In the genomic region with DNA sequence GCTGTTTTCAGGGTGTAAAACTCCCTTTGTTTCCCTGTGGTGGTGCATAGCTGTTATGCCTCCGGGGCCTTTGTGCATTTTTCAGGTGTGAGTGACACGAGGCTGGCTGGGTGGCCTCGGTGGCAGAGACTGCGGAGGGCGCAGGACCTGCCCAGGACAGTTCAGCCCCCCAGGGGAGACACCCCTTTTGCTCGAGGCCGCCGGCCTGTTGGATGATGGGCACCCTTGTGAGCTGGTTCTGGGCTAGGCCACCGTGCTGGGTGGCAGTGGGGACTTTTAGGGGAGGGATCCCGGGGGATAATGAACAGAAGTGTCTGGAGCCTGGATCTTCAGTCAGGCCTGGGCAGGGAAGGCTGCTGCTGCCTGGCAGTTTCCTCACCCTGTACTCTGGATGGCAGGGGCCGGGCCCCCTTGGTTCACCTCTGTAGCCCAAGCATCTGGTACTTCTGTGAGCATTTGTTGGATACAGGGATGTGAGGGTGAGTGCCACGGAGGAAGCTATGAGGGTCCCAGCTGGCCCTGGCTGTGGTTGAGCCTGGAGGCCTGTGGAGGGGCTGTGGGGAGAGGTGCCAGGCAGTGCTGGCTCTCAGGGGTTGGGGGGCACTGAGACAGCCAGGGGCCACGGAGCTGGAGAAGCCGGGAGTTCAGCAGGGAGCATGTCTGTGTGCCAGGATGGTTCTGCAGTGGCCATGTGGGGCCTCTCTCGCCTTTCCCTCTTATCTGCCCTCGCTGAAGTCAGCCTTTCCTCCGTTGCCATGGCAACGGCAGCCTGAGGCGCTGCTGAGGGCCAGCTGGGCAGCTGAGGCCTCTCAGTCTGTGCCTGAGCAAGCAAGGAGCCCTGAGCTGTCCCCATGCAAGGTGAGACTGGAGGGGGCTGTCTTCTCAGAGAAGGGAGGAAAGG, we compare ENCODE assay signal across 8 cellular contexts. TPM values are rescaled to one million over a fixed set of nuclear protein-coding genes. Genes with fewer than 3 reads are reported as not detected.
DNase-seq lines count a peak whose midpoint lies in the region; ATAC-seq, FAIRE-seq and TF ChIP-seq lines count a peak whose summit lies in the region.

No MANE protein-coding gene starts in this region.

- ATAC-seq in PC-3, result no peak

- POLR2A ChIA-PET in PC-3 (lab: Charles Lee; ENCODE audit: unreplicated experiment), result no interaction called here

- CTCF ChIA-PET in PC-3 (lab: Charles Lee), result no interaction called here

- H3K27me3 ChIP-seq in PC-3 (ENCODE audit: low read length), result no peaks in the 10 kb centered on the region
- peaks cover 0 to under 1% of the 10 kb centered on the region in 2 donors for H3K27me3 ChIP-seq in small intestine (ENCODE audit: control insufficient read depth in 2 of 2, insufficient read depth in 2 of 2, low read length in 2 of 2)
- H3K27me3 ChIP-seq in Karpas-422 (ENCODE audit: low read length), result no peaks in the 10 kb centered on the region

- H3F3A ChIP-seq in PC-3 (ENCODE audit: low read length, unreplicated experiment), result no peaks in the 10 kb centered on the region

- H3K36me3 ChIP-seq in PC-3 (ENCODE audit: low read depth, low read length) (no peaks in the 10 kb centered on the region), small intestine (ENCODE audit: control insufficient read depth in 2 of 2, insufficient read depth in 2 of 2, low read length in 2 of 2) (no peaks in the 10 kb centered on the region), Karpas-422 (ENCODE audit: insufficient read depth, low read length) (no peaks in the 10 kb centered on the region)

- H2AFZ ChIP-seq in PC-3 (ENCODE audit: low read length), result no peak overlapping the region
- no peak overlapping the region for H2AFZ ChIP-seq in Karpas-422 (ENCODE audit: low read length)

- no peak overlapping the region for H3K9ac ChIP-seq in PC-3 (ENCODE audit: low read length)
- H3K9ac ChIP-seq in Karpas-422 (ENCODE audit: low read length), result no peak overlapping the region

- BruUV-seq in PC-3 (replicated peaks; lab: Mats Ljungman, UMichigan), result no TSS peak

- intact Hi-C loops in PC-3 (cut with micrococcal nuclease), result loop anchor here (2.0 to 5.0 kb wide), 2 partner anchors 39 to 156 kb away; no protein-coding TSS in a partner anchor

- H4K20me1 ChIP-seq in PC-3 (ENCODE audit: low read length) (no peaks in the 10 kb centered on the region), Karpas-422 (ENCODE audit: insufficient read depth, low read depth, low read length) (no peaks in the 10 kb centered on the region)

- H3K9me2 ChIP-seq in PC-3 (replicated peaks; ENCODE audit: low read length) (no peaks in the 10 kb centered on the region), Karpas-422 (replicated peaks; ENCODE audit: insufficient read depth, low read length) (no peaks in the 10 kb centered on the region)

- FAIRE-seq in small intestine (lab: Jason Lieb, UNC), result no peak

- TF ChIP-seq CTCF in PC-3 (conservative IDR thresholded peaks at IDR 0.05; ENCODE audit: low read depth, low read length), result no peak

- H3K27ac ChIP-seq in PC-3 (ENCODE audit: low read length), result no peak overlapping the region
- no peak overlapping the region for H3K27ac ChIP-seq in small intestine (ENCODE audit: low read depth in 1 of 2, low read length in 1 of 2)
- H3K27ac ChIP-seq in Karpas-422 (ENCODE audit: low read length), result no peak overlapping the region

- DNase-seq in GM04504 (ENCODE audit: low read depth) (peak; percentile 20), PC-3 (no peak), fibroblast of peridontal ligament (ENCODE audit: extremely low read depth) (peak; percentile 18), pons (ENCODE audit: low spot score) (peak; percentile 81), SIG-M5 treated with dmso at 0.1 percent for 504 hours (lab: John Stamatoyannopoulos, UW; ENCODE audit: unreplicated experiment) (no peak), NCI-H1694 (lab: John Stamatoyannopoulos, UW) (no peak), small intestine (no peak), Karpas-422 (no peak)

- H3K4me2 ChIP-seq in PC-3 (ENCODE audit: low read length) (0 out of 2 replicates have a peak overlapping the region, but pooled peaks have one; percentile 60), Karpas-422 (ENCODE audit: low read depth, low read length, poor library complexity, severe bottlenecking) (no peak overlapping the region)

- H3K4me1 ChIP-seq in PC-3 (ENCODE audit: insufficient read depth, low read length) (peaks cover 8% of the 10 kb centered on the region), small intestine (ENCODE audit: control insufficient read depth in 2 of 2, insufficient read depth in 1 of 2, low read depth in 1 of 2, low read length in 1 of 2) (no peaks in the 10 kb centered on the region), Karpas-422 (ENCODE audit: low read length) (no peaks in the 10 kb centered on the region)

- H3K4me3 ChIP-seq in PC-3 (ENCODE audit: low read length) (no peak overlapping the region), small intestine (ENCODE audit: low read depth in 1 of 2, low read length in 2 of 2) (no peak overlapping the region), Karpas-422 (ENCODE audit: low read length) (no peak overlapping the region)

- 61 to 68% (median 63%) methylated on average over 19 of the region's 19 CpGs for WGBS in small intestine, 3 donors

- H3K79me2 ChIP-seq in PC-3 (ENCODE audit: low read length), result no peaks in the 10 kb centered on the region
- H3K79me2 ChIP-seq in Karpas-422 (ENCODE audit: low read length), result no peaks in the 10 kb centered on the region

- H3K9me3 ChIP-seq in PC-3 (ENCODE audit: low read length) (no peaks in the 10 kb centered on the region), small intestine (ENCODE audit: control insufficient read depth, low read depth) (no peaks in the 10 kb centered on the region), Karpas-422 (ENCODE audit: low read length) (no peaks in the 10 kb centered on the region)

RNA-seq across cellular contexts. Expression of a gene that starts 49.0 kb away (rescaled TPM):
- total RNA-seq in PC-3 (2014; rRNA removed), result 0.29 TPM in 1 of 2 replicates, not detected in the other
- polyA plus RNA-seq in small intestine, result under 1 TPM in 1 of 3 donors, not detected in 2; 0.48 TPM
- total RNA-seq in Karpas-422 (2014; rRNA removed; shearing (Covaris generic); ENCODE audit: low replicate concordance), result not detected in 2 replicates

Comparison
In these comparisons a context has a peak if more than half of its experiments do, and no peak if none do; other contexts are left out.
1. DNase-seq: peak in GM04504 (single experiment), fibroblast of peridontal ligament (single experiment) and pons (single experiment); none in PC-3 (single experiment), SIG-M5 treated with dmso at 0.1 percent for 504 hours (single experiment), NCI-H1694 (single experiment), small intestine (single experiment) and Karpas-422 (single experiment).